Comparison of ENCODE assay signal across 1 cellular context in the genomic region with DNA sequence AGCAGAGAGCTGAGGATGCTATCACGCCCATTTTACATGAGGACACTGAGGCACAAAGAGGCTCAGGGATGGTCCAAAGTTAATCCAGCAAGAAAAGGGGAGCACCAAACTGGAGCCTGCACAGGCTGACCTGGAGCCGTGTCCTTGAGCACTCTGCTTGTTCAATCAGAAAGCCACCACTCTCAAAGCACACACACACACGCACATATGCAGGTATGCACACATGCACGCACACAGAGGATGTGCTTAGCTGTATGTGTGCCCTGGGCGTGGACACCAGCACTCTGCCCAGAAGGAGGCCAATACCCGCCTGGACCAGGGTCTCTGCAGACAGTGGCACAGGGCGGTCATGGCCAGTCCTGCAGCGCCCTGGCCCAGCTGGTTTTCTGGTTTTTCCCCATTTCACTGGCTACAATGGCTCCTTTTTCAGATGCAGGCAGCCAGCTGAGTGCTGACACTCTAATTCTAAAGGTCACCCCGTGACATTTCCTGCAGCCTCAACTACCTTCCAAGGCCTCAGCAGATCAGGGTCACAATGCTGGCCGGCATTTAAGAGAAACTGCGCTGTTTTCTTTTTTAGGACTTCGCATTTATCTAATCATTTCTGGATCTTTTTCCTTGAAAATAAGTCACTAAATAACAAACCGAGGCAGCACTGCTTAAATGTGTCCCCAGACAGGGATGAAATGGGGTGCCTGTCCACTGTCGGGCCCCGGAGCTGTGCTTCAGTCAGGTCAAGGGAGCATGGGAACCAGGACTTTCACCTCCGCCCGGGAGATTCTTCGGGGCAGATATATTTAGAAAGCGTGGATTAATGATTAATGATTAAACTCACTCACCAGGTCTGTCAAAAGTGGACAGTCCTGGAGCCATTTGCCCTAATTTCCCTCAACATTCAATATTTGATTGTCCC.
TF ChIP-seq lines count a peak whose summit lies in the region.

No MANE protein-coding gene starts in this region.

TF ChIP-seq in HepG2, 621 proteins besides CTCF, POLR2A, EP300 and RAD21 (continued from another document and continues in another):
- TF ChIP-seq SOX13 (IDR thresholded peaks at IDR 0.05), result no peak; the same call in 1 of the 2 replicates
- peak in 1 of 2 experiments; percentile 50; a peak in 2 of 4 replicates for TF ChIP-seq SOX13 (CRISPR knock-in tag; conservative IDR thresholded peaks at IDR 0.05 in 1 of 2, IDR thresholded peaks at IDR 0.05 in 1 of 2)
- peak; percentile 94 for TF ChIP-seq ZNF292 (CRISPR knock-in tag; IDR thresholded peaks at IDR 0.05; ENCODE audit: borderline replicate concordance, low read depth)
- TF ChIP-seq KLF12 (CRISPR knock-in tag; IDR thresholded peaks at IDR 0.05; ENCODE audit: borderline replicate concordance), result no peak
- TF ChIP-seq, protein P1, sequence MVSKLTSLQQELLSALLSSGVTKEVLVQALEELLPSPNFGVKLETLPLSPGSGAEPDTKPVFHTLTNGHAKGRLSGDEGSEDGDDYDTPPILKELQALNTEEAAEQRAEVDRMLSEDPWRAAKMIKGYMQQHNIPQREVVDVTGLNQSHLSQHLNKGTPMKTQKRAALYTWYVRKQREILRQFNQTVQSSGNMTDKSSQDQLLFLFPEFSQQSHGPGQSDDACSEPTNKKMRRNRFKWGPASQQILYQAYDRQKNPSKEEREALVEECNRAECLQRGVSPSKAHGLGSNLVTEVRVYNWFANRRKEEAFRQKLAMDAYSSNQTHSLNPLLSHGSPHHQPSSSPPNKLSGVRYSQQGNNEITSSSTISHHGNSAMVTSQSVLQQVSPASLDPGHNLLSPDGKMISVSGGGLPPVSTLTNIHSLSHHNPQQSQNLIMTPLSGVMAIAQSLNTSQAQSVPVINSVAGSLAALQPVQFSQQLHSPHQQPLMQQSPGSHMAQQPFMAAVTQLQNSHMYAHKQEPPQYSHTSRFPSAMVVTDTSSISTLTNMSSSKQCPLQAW (CRISPR knock-in tag; IDR thresholded peaks at IDR 0.05), result peak; percentile 96
- TF ChIP-seq TEAD2 (CRISPR knock-in tag; IDR thresholded peaks at IDR 0.05), result no peak
- no peak for TF ChIP-seq AHR (CRISPR knock-in tag; IDR thresholded peaks at IDR 0.05)
- no peak for TF ChIP-seq ZNF7 (CRISPR knock-in tag; IDR thresholded peaks at IDR 0.05)
- TF ChIP-seq ZNF260 (CRISPR knock-in tag; IDR thresholded peaks at IDR 0.05; ENCODE audit: borderline replicate concordance, low read depth), result no peak
- peak; percentile 88; the same call in 1 of the 2 replicates for TF ChIP-seq MTA1 (CRISPR knock-in tag; IDR thresholded peaks at IDR 0.05; ENCODE audit: borderline replicate concordance)
- no peak; the same call in 1 of the 2 replicates for TF ChIP-seq ETV6 (CRISPR knock-in tag; conservative IDR thresholded peaks at IDR 0.05)
- TF ChIP-seq XRCC5 (optimal IDR thresholded peaks at IDR 0.05; ENCODE audit: low read length), result no peak
- TF ChIP-seq PHB2 (IDR thresholded peaks at IDR 0.05; ENCODE audit: partially characterized antibody), result no peak
- TF ChIP-seq, protein P2, sequence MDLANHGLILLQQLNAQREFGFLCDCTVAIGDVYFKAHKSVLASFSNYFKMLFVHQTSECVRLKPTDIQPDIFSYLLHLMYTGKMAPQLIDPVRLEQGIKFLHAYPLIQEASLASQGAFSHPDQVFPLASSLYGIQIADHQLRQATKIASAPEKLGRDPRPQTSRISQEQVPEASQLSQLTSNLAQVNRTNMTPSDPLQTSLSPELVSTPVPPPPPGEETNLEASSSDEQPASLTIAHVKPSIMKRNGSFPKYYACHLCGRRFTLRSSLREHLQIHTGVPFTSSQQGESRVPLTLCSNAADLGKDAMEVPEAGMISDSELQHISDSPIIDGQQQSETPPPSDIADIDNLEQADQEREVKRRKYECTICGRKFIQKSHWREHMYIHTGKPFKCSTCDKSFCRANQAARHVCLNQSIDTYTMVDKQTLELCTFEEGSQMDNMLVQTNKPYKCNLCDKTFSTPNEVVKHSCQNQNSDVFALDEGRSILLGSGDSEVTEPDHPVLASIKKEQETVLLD (CRISPR knock-in tag; IDR thresholded peaks at IDR 0.05; ENCODE audit: low read depth), result peak; percentile 29; the same call in 1 of the 2 replicates
- TF ChIP-seq, protein P3, sequence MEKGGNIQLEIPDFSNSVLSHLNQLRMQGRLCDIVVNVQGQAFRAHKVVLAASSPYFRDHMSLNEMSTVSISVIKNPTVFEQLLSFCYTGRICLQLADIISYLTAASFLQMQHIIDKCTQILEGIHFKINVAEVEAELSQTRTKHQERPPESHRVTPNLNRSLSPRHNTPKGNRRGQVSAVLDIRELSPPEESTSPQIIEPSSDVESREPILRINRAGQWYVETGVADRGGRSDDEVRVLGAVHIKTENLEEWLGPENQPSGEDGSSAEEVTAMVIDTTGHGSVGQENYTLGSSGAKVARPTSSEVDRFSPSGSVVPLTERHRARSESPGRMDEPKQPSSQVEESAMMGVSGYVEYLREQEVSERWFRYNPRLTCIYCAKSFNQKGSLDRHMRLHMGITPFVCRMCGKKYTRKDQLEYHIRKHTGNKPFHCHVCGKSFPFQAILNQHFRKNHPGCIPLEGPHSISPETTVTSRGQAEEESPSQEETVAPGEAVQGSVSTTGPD (CRISPR knock-in tag; IDR thresholded peaks at IDR 0.05), result no peak
- no peak for TF ChIP-seq YEATS4 (CRISPR knock-in tag; IDR thresholded peaks at IDR 0.05; ENCODE audit: borderline replicate concordance)
- TF ChIP-seq CREB1 (IDR thresholded peaks at IDR 0.05), result no peak
- TF ChIP-seq CREB1 (CRISPR knock-in tag; IDR thresholded peaks at IDR 0.05), result no peak
- TF ChIP-seq, protein P4, sequence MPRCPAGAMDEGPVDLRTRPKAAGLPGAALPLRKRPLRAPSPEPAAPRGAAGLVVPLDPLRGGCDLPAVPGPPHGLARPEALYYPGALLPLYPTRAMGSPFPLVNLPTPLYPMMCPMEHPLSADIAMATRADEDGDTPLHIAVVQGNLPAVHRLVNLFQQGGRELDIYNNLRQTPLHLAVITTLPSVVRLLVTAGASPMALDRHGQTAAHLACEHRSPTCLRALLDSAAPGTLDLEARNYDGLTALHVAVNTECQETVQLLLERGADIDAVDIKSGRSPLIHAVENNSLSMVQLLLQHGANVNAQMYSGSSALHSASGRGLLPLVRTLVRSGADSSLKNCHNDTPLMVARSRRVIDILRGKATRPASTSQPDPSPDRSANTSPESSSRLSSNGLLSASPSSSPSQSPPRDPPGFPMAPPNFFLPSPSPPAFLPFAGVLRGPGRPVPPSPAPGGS (CRISPR knock-in tag; IDR thresholded peaks at IDR 0.05), result peak; percentile 73; the same call in 1 of the 2 replicates
- peak; percentile 50; the same call in 1 of the 2 replicates for TF ChIP-seq KDM5A (IDR thresholded peaks at IDR 0.05; ENCODE audit: borderline replicate concordance, low read length)
- TF ChIP-seq ZKSCAN5 (CRISPR knock-in tag; IDR thresholded peaks at IDR 0.05), result no peak
- TF ChIP-seq RBM22 (optimal IDR thresholded peaks at IDR 0.05; ENCODE audit: low read length), result peak; percentile 73
- TF ChIP-seq FOSL2 (CRISPR knock-in tag; IDR thresholded peaks at IDR 0.05), result 0 out of 2 replicates have a peak, but pooled peaks have one; percentile 11
- TF ChIP-seq RARA (CRISPR knock-in tag; IDR thresholded peaks at IDR 0.05), result peak; percentile 96
- TF ChIP-seq, protein P5, sequence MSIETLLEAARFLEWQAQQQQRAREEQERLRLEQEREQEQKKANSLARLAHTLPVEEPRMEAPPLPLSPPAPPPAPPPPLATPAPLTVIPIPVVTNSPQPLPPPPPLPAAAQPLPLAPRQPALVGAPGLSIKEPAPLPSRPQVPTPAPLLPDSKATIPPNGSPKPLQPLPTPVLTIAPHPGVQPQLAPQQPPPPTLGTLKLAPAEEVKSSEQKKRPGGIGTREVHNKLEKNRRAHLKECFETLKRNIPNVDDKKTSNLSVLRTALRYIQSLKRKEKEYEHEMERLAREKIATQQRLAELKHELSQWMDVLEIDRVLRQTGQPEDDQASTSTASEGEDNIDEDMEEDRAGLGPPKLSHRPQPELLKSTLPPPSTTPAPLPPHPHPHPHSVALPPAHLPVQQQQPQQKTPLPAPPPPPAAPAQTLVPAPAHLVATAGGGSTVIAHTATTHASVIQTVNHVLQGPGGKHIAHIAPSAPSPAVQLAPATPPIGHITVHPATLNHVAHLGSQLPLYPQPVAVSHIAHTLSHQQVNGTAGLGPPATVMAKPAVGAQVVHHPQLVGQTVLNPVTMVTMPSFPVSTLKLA (IDR thresholded peaks at IDR 0.05), result no peak
- no peak for TF ChIP-seq ELF4 (CRISPR knock-in tag; IDR thresholded peaks at IDR 0.05; ENCODE audit: borderline replicate concordance)
- TF ChIP-seq, protein P6, sequence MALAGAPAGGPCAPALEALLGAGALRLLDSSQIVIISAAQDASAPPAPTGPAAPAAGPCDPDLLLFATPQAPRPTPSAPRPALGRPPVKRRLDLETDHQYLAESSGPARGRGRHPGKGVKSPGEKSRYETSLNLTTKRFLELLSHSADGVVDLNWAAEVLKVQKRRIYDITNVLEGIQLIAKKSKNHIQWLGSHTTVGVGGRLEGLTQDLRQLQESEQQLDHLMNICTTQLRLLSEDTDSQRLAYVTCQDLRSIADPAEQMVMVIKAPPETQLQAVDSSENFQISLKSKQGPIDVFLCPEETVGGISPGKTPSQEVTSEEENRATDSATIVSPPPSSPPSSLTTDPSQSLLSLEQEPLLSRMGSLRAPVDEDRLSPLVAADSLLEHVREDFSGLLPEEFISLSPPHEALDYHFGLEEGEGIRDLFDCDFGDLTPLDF (CRISPR knock-in tag; IDR thresholded peaks at IDR 0.05), result 0 out of 2 replicates have a peak, but pooled peaks have one; percentile 35
- TF ChIP-seq, protein P7, sequence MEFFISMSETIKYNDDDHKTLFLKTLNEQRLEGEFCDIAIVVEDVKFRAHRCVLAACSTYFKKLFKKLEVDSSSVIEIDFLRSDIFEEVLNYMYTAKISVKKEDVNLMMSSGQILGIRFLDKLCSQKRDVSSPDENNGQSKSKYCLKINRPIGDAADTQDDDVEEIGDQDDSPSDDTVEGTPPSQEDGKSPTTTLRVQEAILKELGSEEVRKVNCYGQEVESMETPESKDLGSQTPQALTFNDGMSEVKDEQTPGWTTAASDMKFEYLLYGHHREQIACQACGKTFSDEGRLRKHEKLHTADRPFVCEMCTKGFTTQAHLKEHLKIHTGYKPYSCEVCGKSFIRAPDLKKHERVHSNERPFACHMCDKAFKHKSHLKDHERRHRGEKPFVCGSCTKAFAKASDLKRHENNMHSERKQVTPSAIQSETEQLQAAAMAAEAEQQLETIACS (CRISPR knock-in tag; IDR thresholded peaks at IDR 0.05), result no peak
- no peak; the same call in 1 of the 2 replicates for TF ChIP-seq ZNF430 (CRISPR knock-in tag; IDR thresholded peaks at IDR 0.05)
- TF ChIP-seq, protein P8, sequence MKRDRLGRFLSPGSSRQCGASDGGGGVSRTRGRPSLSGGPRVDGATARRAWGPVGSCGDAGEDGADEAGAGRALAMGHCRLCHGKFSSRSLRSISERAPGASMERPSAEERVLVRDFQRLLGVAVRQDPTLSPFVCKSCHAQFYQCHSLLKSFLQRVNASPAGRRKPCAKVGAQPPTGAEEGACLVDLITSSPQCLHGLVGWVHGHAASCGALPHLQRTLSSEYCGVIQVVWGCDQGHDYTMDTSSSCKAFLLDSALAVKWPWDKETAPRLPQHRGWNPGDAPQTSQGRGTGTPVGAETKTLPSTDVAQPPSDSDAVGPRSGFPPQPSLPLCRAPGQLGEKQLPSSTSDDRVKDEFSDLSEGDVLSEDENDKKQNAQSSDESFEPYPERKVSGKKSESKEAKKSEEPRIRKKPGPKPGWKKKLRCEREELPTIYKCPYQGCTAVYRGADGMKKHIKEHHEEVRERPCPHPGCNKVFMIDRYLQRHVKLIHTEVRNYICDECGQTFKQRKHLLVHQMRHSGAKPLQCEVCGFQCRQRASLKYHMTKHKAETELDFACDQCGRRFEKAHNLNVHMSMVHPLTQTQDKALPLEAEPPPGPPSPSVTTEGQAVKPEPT (CRISPR knock-in tag; IDR thresholded peaks at IDR 0.05; ENCODE audit: low read depth), result no peak
- TF ChIP-seq, protein P9, sequence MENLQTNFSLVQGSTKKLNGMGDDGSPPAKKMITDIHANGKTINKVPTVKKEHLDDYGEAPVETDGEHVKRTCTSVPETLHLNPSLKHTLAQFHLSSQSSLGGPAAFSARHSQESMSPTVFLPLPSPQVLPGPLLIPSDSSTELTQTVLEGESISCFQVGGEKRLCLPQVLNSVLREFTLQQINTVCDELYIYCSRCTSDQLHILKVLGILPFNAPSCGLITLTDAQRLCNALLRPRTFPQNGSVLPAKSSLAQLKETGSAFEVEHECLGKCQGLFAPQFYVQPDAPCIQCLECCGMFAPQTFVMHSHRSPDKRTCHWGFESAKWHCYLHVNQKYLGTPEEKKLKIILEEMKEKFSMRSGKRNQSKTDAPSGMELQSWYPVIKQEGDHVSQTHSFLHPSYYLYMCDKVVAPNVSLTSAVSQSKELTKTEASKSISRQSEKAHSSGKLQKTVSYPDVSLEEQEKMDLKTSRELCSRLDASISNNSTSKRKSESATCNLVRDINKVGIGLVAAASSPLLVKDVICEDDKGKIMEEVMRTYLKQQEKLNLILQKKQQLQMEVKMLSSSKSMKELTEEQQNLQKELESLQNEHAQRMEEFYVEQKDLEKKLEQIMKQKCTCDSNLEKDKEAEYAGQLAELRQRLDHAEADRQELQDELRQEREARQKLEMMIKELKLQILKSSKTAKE (CRISPR knock-in tag; IDR thresholded peaks at IDR 0.05; ENCODE audit: borderline replicate concordance), result peak; percentile 81
- no peak for TF ChIP-seq ZNF776 (CRISPR knock-in tag; IDR thresholded peaks at IDR 0.05)
- no peak for TF ChIP-seq ZNF530 (CRISPR knock-in tag; IDR thresholded peaks at IDR 0.05; ENCODE audit: low read depth)
- TF ChIP-seq, protein P10, sequence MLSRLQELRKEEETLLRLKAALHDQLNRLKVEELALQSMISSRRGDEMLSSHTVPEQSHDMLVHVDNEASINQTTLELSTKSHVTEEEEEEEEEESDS (CRISPR knock-in tag; IDR thresholded peaks at IDR 0.05; ENCODE audit: borderline replicate concordance), result no peak
- TF ChIP-seq NCOA5 (CRISPR knock-in tag; IDR thresholded peaks at IDR 0.05), result no peak
- TF ChIP-seq ZFP82 (CRISPR knock-in tag; IDR thresholded peaks at IDR 0.05; ENCODE audit: borderline replicate concordance), result no peak
- TF ChIP-seq MAFF (IDR thresholded peaks at IDR 0.05; ENCODE audit: low read depth, low read length), result no peak
